ENCODE assay signal across 8 cellular contexts in genomic region chr1:228165372-228166169, GRCh38. TPM values are rescaled to one million over a fixed set of nuclear protein-coding genes. Genes with fewer than 3 reads are reported as not detected.
DNase-seq lines count a peak whose midpoint lies in the region; ATAC-seq and TF ChIP-seq lines count a peak whose summit lies in the region.

Gene IBA57 (plus strand): TSS chr1:228165804. CDS start chr1:228165817, 13 bp downstream.

- H3K27me3 ChIP-seq in AG04450 (ENCODE audit: control insufficient read depth, insufficient read depth, low read length): no peaks in the 10 kb centered on the region
- no peaks in the 10 kb centered on the region for H3K27me3 ChIP-seq in WERI-Rb-1 (ENCODE audit: insufficient read depth, low read depth, severe bottlenecking)
- H3K27me3 ChIP-seq in mammary epithelial cell (ENCODE audit: insufficient read depth, low read length): no peaks in the 10 kb centered on the region

- H4K20me1 ChIP-seq in mammary epithelial cell (ENCODE audit: insufficient read depth, low read length): no peaks in the 10 kb centered on the region

- H3K4me3 ChIP-seq in AG04450 (ENCODE audit: low read depth, low read length): peak within 1 kb of the TSS; percentile 75
- H3K4me3 ChIP-seq in WERI-Rb-1 (ENCODE audit: low read depth, low read length): peak within 1 kb of the TSS; percentile 58
- peak within 1 kb of the TSS; percentile 59 to 73 (median 68) for H3K4me3 ChIP-seq in mammary epithelial cell (replicated peaks in 1 of 3; ENCODE audit: insufficient read depth in 1 of 3, low read depth in 2 of 3, low read length in 3 of 3)

- H3K9me3 ChIP-seq in AG04450 (ENCODE audit: control insufficient read depth, insufficient read depth, low read length) (no peaks in the 10 kb centered on the region), WERI-Rb-1 (ENCODE audit: severe bottlenecking) (no peaks in the 10 kb centered on the region), mammary epithelial cell (replicated peaks; ENCODE audit: insufficient read depth, low read length) (no peaks in the 10 kb centered on the region)

- peaks cover 37% of the 10 kb centered on the region for H3K79me2 ChIP-seq in mammary epithelial cell (ENCODE audit: insufficient read depth, low read length)

- POLR2A ChIA-PET in AG04450 (lab: Yijun Ruan, JAX): interaction anchor here (0.6 to 2.3 kb wide), 13 partner anchors 9 to 292 kb away, joined by 3 to 15 read pairs (median 4); partner anchors contain the start of genes GJC2, GUK1 and TRIM11

- H3K36me3 ChIP-seq in WERI-Rb-1 (no peaks in the 10 kb centered on the region), mammary epithelial cell (ENCODE audit: insufficient read depth, low read length) (no peaks in the 10 kb centered on the region)

- H3K9ac ChIP-seq in mammary epithelial cell (ENCODE audit: insufficient read depth, low read length): peak within 1 kb of the TSS; percentile 89

- CTCF ChIA-PET in AG04450 (lab: Charles Lee): interaction anchor here (0.6 to 3.5 kb wide), 25 partner anchors 8 to 324 kb away, joined by 3 to 26 read pairs (median 4); partner anchors contain the start of gene GJC2
- CTCF ChIA-PET in mammary epithelial cell (lab: Charles Lee; ENCODE audit: low non-redundant PET): interaction anchor here (0.6 to 0.7 kb wide), 4 partner anchors 14 to 285 kb away, joined by 3 to 12 read pairs (median 6); no protein-coding TSS in a partner anchor

- H3K27ac ChIP-seq in AG04450 (ENCODE audit: low read depth, low read length): peak within 1 kb of the TSS; percentile 81
- H3K27ac ChIP-seq in WERI-Rb-1: peak within 1 kb of the TSS; percentile 99
- peak within 1 kb of the TSS; percentile 94 for H3K27ac ChIP-seq in mammary epithelial cell (ENCODE audit: insufficient read depth, low read depth, low read length)

- in situ Hi-C loops in mammary epithelial cell (cut with MboI; ENCODE audit: low sequenced_read_pairs in 2 of 2): no loop called here

- peak; percentile 97 for DNase-seq in AG04450 (ENCODE audit: low read depth, low spot score)
- peak; percentile 98 for DNase-seq in NCI-H2196 (lab: John Stamatoyannopoulos, UW; ENCODE audit: unreplicated experiment)
- DNase-seq in WERI-Rb-1: peak; percentile 95
- peak; percentile 98 for DNase-seq in mammary epithelial cell
- peak; percentile 98 for DNase-seq in iPS-NIHi7 (ENCODE audit: extremely low spot score)
- DNase-seq in smooth muscle cell of the brain vasculature (ENCODE audit: low read depth, low spot score): peak; percentile 96

- dilution Hi-C loops in mammary epithelial cell (cut with HindIII; ENCODE audit: low sequenced_read_pairs): loop anchor here (5.0 kb wide), 2 partner anchors 47 to 58 kb away; partner anchors contain the start of gene MRPL55

- peaks cover 38% of the 10 kb centered on the region for H3K4me1 ChIP-seq in mammary epithelial cell (ENCODE audit: insufficient read depth, low read length)

- peak within 1 kb of the TSS; percentile 90 for H2AFZ ChIP-seq in mammary epithelial cell (ENCODE audit: low read depth, low read length)

- peak; percentile 83 for TF ChIP-seq CTCF in AG04450 (IDR thresholded peaks at IDR 0.05; ENCODE audit: low read depth, low read length)
- peak; percentile 78 for TF ChIP-seq CTCF in WERI-Rb-1 (IDR thresholded peaks at IDR 0.05; ENCODE audit: low read depth, low read length)
- TF ChIP-seq CTCF in mammary epithelial cell (conservative IDR thresholded peaks at IDR 0.05 in 1 of 2, IDR thresholded peaks at IDR 0.05 in 1 of 2; ENCODE audit: extremely low read depth in 1 of 2, insufficient read depth in 1 of 2, low read depth in 1 of 2, low read length in 2 of 2): peak; percentile 72 to 87

- ATAC-seq in GM18870 (IDR thresholded peaks at IDR 0.05; ENCODE audit: unreplicated experiment) (peak; percentile 74), HG03135 (IDR thresholded peaks at IDR 0.05; ENCODE audit: unreplicated experiment) (peak; percentile 83)

- H3K4me2 ChIP-seq in mammary epithelial cell (ENCODE audit: insufficient read depth, low read depth, low read length): peak within 1 kb of the TSS; percentile 88

- BruUV-seq in mammary epithelial cell (replicated peaks; lab: Mats Ljungman, UMichigan): no TSS peak

- intact Hi-C loops in mammary epithelial cell (cut with micrococcal nuclease): loop anchor here (1.0 kb wide), 3 partner anchors 25 to 48 kb away; partner anchors contain the start of gene GUK1

- 0% methylated on average over 21 of the region's 93 CpGs for whole genome bisulfite sequencing in mammary epithelial cell (ENCODE audit: low coverage, missing lambda C conversion rate)

RNA-seq across cellular contexts. Expression of gene IBA57, which starts in this region (rescaled TPM):
- 1.4 and 1.7 TPM in 2 replicates for polyA plus RNA-seq in AG04450 (2011; rRNA removed)
- polyA minus RNA-seq in AG04450 (2011; rRNA and poly(A)+ RNA removed): 2.0 and 2.1 TPM in 2 replicates
- 1 to 10 TPM; 7.0 to 8.0 TPM for total RNA-seq in mammary epithelial cell
- polyA plus RNA-seq in mammary epithelial cell: 2.6 TPM
- 3.0 TPM for polyA minus RNA-seq in mammary epithelial cell

Comparison
In these comparisons a context has a peak if more than half of its experiments do, and no peak if none do; other contexts are left out.
1. Peak in every context shown above with its lines: DNase-seq, ATAC-seq, H3K4me3 ChIP-seq and H3K27ac ChIP-seq.